ENCODE assay signal across 1 cellular context in genomic region chr3:193660698-193661400, GRCh38.
TF ChIP-seq lines count a peak whose summit lies in the region.

No MANE protein-coding gene starts in this region.

TF ChIP-seq in K562, 482 proteins besides CTCF, POLR2A, EP300 and RAD21 (continued from another document):
- TF ChIP-seq, protein P1, sequence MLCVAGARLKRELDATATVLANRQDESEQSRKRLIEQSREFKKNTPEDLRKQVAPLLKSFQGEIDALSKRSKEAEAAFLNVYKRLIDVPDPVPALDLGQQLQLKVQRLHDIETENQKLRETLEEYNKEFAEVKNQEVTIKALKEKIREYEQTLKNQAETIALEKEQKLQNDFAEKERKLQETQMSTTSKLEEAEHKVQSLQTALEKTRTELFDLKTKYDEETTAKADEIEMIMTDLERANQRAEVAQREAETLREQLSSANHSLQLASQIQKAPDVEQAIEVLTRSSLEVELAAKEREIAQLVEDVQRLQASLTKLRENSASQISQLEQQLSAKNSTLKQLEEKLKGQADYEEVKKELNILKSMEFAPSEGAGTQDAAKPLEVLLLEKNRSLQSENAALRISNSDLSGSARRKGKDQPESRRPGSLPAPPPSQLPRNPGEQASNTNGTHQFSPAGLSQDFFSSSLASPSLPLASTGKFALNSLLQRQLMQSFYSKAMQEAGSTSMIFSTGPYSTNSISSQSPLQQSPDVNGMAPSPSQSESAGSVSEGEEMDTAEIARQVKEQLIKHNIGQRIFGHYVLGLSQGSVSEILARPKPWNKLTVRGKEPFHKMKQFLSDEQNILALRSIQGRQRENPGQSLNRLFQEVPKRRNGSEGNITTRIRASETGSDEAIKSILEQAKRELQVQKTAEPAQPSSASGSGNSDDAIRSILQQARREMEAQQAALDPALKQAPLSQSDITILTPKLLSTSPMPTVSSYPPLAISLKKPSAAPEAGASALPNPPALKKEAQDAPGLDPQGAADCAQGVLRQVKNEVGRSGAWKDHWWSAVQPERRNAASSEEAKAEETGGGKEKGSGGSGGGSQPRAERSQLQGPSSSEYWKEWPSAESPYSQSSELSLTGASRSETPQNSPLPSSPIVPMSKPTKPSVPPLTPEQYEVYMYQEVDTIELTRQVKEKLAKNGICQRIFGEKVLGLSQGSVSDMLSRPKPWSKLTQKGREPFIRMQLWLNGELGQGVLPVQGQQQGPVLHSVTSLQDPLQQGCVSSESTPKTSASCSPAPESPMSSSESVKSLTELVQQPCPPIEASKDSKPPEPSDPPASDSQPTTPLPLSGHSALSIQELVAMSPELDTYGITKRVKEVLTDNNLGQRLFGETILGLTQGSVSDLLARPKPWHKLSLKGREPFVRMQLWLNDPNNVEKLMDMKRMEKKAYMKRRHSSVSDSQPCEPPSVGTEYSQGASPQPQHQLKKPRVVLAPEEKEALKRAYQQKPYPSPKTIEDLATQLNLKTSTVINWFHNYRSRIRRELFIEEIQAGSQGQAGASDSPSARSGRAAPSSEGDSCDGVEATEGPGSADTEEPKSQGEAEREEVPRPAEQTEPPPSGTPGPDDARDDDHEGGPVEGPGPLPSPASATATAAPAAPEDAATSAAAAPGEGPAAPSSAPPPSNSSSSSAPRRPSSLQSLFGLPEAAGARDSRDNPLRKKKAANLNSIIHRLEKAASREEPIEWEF (CRISPR knock-in tag; IDR thresholded peaks at IDR 0.05) = peak; percentile 57
- TF ChIP-seq FOS (IDR thresholded peaks at IDR 0.05; ENCODE audit: extremely low read depth, insufficient read length) = no peak
- TF ChIP-seq, protein P2, sequence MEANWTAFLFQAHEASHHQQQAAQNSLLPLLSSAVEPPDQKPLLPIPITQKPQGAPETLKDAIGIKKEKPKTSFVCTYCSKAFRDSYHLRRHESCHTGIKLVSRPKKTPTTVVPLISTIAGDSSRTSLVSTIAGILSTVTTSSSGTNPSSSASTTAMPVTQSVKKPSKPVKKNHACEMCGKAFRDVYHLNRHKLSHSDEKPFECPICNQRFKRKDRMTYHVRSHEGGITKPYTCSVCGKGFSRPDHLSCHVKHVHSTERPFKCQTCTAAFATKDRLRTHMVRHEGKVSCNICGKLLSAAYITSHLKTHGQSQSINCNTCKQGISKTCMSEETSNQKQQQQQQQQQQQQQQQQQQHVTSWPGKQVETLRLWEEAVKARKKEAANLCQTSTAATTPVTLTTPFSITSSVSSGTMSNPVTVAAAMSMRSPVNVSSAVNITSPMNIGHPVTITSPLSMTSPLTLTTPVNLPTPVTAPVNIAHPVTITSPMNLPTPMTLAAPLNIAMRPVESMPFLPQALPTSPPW (CRISPR knock-in tag; IDR thresholded peaks at IDR 0.05) = peak; percentile 77
